8 cellular contexts compared by ENCODE assay signal in genomic region chr3:71581981-71582611, GRCh38. TPM values are rescaled to one million over a fixed set of nuclear protein-coding genes. Genes with fewer than 3 reads are reported as not detected.
DNase-seq lines count a peak whose midpoint lies in the region; ATAC-seq lines count a peak whose summit lies in the region.

No MANE protein-coding gene starts in this region.

- POLR2A ChIA-PET in T-cell (lab: Charles Lee), result interaction anchor here in 1 of 2 donors (0.6 kb wide), 2 partner anchors 302 to 538 kb away, joined by 5 to 11 read pairs; no protein-coding TSS in a partner anchor

- no peaks in the 10 kb centered on the region for H3K9me3 Mint-ChIP-seq in T-cell

- CTCF ChIA-PET in T-cell (lab: Charles Lee), result interaction anchor here (0.7 kb wide), 2 partner anchors 15 to 217 kb away, joined by 3 to 4 read pairs; no protein-coding TSS in a partner anchor

- H3K36me3 Mint-ChIP-seq in T-cell, result no peaks in the 10 kb centered on the region

- peak overlapping the region; percentile 88 to 93 (median 90) for H3K4me3 Mint-ChIP-seq in T-cell

- peak overlapping the region; percentile 65 to 66 for H3K27ac Mint-ChIP-seq in T-cell

- no peaks in the 10 kb centered on the region for H3K27me3 Mint-ChIP-seq in T-cell

- ATAC-seq in T-cell (replicated peaks in 1 of 4), result peak in 2 of 4 experiments; percentile 25 to 34
- no peak for ATAC-seq in GM21529 (IDR thresholded peaks at IDR 0.05; ENCODE audit: unreplicated experiment)

- peaks cover 47 to 52% (median 48%) of the 10 kb centered on the region in 3 donors for H3K4me1 Mint-ChIP-seq in T-cell

- DNase-seq in A172 (ENCODE audit: low spot score) (peak; percentile 18), HT-29 (ENCODE audit: low spot score) (peak; percentile 37), T-cell (peak in 31 of 34 experiments; percentile 8 to 52 (median 26)), astrocyte of the hippocampus (ENCODE audit: low read depth, low spot score) (peak; percentile 78), hippocampal formation (lab: John Stamatoyannopoulos, UW) (peak; percentile 26 to 63), putamen (ENCODE audit: low spot score) (peak; percentile 63), COR-L47 (lab: John Stamatoyannopoulos, UW) (no peak)

RNA-seq across cellular contexts. Expression of gene FOXP1, which starts 1.4 kb away (rescaled TPM):
- total RNA-seq in A172 (2014; rRNA removed; shearing (Covaris generic)), result 10.3 and 16.1 TPM in 2 replicates
- total RNA-seq in HT-29 (2014; rRNA removed; shearing (Covaris generic)), result 27.6 and 31.0 TPM in 2 replicates
- 100 to 1,000 TPM; 258 to 586 (median 290) TPM for total RNA-seq in T-cell
